1 cellular context compared by ENCODE assay signal in genomic region chr11:10750838-10751580, GRCh38.
TF ChIP-seq lines count a peak whose summit lies in the region.

TSS of gene CTR9 (plus strand) at chr11:10751246. CDS start at chr11:10751413, 167 bp downstream.

TF ChIP-seq in K562, 482 proteins besides CTCF, POLR2A, EP300 and RAD21 (continued from another document and continues in another):
- TF ChIP-seq ZMIZ1 (IDR thresholded peaks at IDR 0.05; ENCODE audit: low read depth in 2 of 2, low read length in 2 of 2) (0 out of 4 replicates have a peak, but pooled peaks of 1 of the 2 experiments have one; percentile 19), RBBP5 (IDR thresholded peaks at IDR 0.05; ENCODE audit: borderline replicate concordance, insufficient read depth, low read length, poor library complexity, severe bottlenecking) (peak; percentile 99), HBP1 (CRISPR knock-in tag; IDR thresholded peaks at IDR 0.05) (no peak), ZNF239 (CRISPR knock-in tag; IDR thresholded peaks at IDR 0.05) (no peak), ZBTB1 (CRISPR knock-in tag; IDR thresholded peaks at IDR 0.05; ENCODE audit: borderline replicate concordance, low read depth) (peak; percentile 78; the same call in 1 of the 2 replicates), IRF9 (tag; IDR thresholded peaks at IDR 0.05) (no peak), ZNF311 (CRISPR knock-in tag; IDR thresholded peaks at IDR 0.05) (no peak), ZKSCAN8 (CRISPR knock-in tag; IDR thresholded peaks at IDR 0.05) (no peak), THAP12 (CRISPR knock-in tag; IDR thresholded peaks at IDR 0.05) (peak; percentile 92), ZNF76 (CRISPR knock-in tag; IDR thresholded peaks at IDR 0.05; ENCODE audit: borderline replicate concordance) (no peak), CREBBP (IDR thresholded peaks at IDR 0.05; ENCODE audit: low read depth, low read length) (no peak), BHLHE40 (IDR thresholded peaks at IDR 0.05; ENCODE audit: low read length) (peak; percentile 66), TEAD4 (IDR thresholded peaks at IDR 0.05; ENCODE audit: low read length) (no peak), TEAD4 (CRISPR knock-in tag; IDR thresholded peaks at IDR 0.05; ENCODE audit: borderline replicate concordance) (no peak), MTA1 (IDR thresholded peaks at IDR 0.05; ENCODE audit: borderline replicate concordance) (no peak), PCBP1 (IDR thresholded peaks at IDR 0.05; ENCODE audit: low read depth, low read length, poor library complexity, severe bottlenecking) (peak; percentile 78), ZNF766 (CRISPR knock-in tag; conservative IDR thresholded peaks at IDR 0.05) (no peak; the same call in 1 of the 2 replicates), HOMEZ (CRISPR knock-in tag; IDR thresholded peaks at IDR 0.05) (no peak), NEUROD1 (IDR thresholded peaks at IDR 0.05; ENCODE audit: borderline replicate concordance, low read depth, low read length, partially characterized antibody) (peak; percentile 59), TARDBP (IDR thresholded peaks at IDR 0.05) (no peak), POLR2G (IDR thresholded peaks at IDR 0.05; ENCODE audit: low read depth, low read length) (peak; percentile 99), EGR1 (conservative IDR thresholded peaks at IDR 0.05) (peak; percentile 22; the same call in 1 of the 2 replicates), MIER1 (IDR thresholded peaks at IDR 0.05; ENCODE audit: low read depth) (no peak), CCNT2 (IDR thresholded peaks at IDR 0.05; ENCODE audit: borderline replicate concordance, extremely low read depth, insufficient read length, low read depth, low read length) (peak; percentile 79), RBM22 (IDR thresholded peaks at IDR 0.05; ENCODE audit: low read depth, low read length, poor library complexity, severe bottlenecking) (no peak), PRMT5 (CRISPR knock-in tag; IDR thresholded peaks at IDR 0.05) (no peak), SRSF1 (IDR thresholded peaks at IDR 0.05; ENCODE audit: low read depth, low read length) (no peak), ILK (tag; IDR thresholded peaks at IDR 0.05; ENCODE audit: borderline replicate concordance, low read depth) (no peak), CEBPB (tag; IDR thresholded peaks at IDR 0.05) (peak; percentile 97), EWSR1 (IDR thresholded peaks at IDR 0.05; ENCODE audit: borderline replicate concordance, low read depth, partially characterized antibody) (no peak), CUX1 (CRISPR knock-in tag; IDR thresholded peaks at IDR 0.05) (no peak), BDP1 (IDR thresholded peaks at IDR 0.05; ENCODE audit: insufficient read depth, insufficient read length) (no peak), ZNF384 (IDR thresholded peaks at IDR 0.05; ENCODE audit: low read depth, low read length) (no peak), USF1 (CRISPR knock-in tag; IDR thresholded peaks at IDR 0.05) (peak; percentile 53), RERE (CRISPR knock-in tag; IDR thresholded peaks at IDR 0.05; ENCODE audit: borderline replicate concordance) (0 out of 2 replicates have a peak, but pooled peaks have one; percentile 63), POLR2B (IDR thresholded peaks at IDR 0.05; ENCODE audit: low read depth, partially characterized antibody) (peak; percentile 82), SMARCB1 (IDR thresholded peaks at IDR 0.05; ENCODE audit: insufficient read length, low read depth) (no peak), ZNF3 (CRISPR knock-in tag; IDR thresholded peaks at IDR 0.05) (no peak), ZKSCAN1 (IDR thresholded peaks at IDR 0.05; ENCODE audit: low read depth, low read length) (peak; percentile 74), ZNF668 (CRISPR knock-in tag; IDR thresholded peaks at IDR 0.05) (no peak)
